ENCODE assay signal across 11 cellular contexts in genomic region chr11:26782220-26782619, GRCh38.
"Had no signal": no experiment of that assay in that cellular context is flagged by ENCODE, and none has a peak within 500 bp of the region (broad histone marks: within the 10 kb centered on the region; RNA-seq: fewer than 3 reads in every experiment).

No MANE protein-coding gene starts in this region.

- H3K36me3 ChIP-seq: HAP-1 had no signal

- H3K4me3 ChIP-seq: GM23248, GM23338, HAP-1 had no signal

- H3K9ac ChIP-seq: GM23248 had no signal

- ATAC-seq: GM23338, HCT116 had no signal

- FAIRE-seq: H1, H54 had no signal

- H3K9me3 ChIP-seq: HAP-1 had no signal

- H3K4me2 ChIP-seq: GM23338 had no signal

- H2AFZ ChIP-seq: GM23248, GM23338 had no signal

- H3K27ac ChIP-seq: GM23248 had no signal

- DNase-seq: GM23248, GOT3, H7, H9, HCEC 1CT, HFFc6 had no signal

- H3K4me1 ChIP-seq: HAP-1 had no signal
